Comparison of ENCODE assay signal across 8 cellular contexts in genomic region chr12:104136577-104136976, GRCh38. TPM values are rescaled to one million over a fixed set of nuclear protein-coding genes. Genes with fewer than 3 reads are reported as not detected.
DNase-seq lines count a peak whose midpoint lies in the region; ATAC-seq and TF ChIP-seq lines count a peak whose summit lies in the region.

No MANE protein-coding gene starts in this region.

- H2AFZ ChIP-seq in neuron (ENCODE audit: low read depth, low read length), result no peak overlapping the region

- H3K4me3 ChIP-seq in CD4-positive, CD25-positive, alpha-beta regulatory T cell (ENCODE audit: low read depth, low read length), result peak overlapping the region; percentile 90
- H3K4me3 ChIP-seq in MG63, result peak overlapping the region; percentile 70
- peak overlapping the region; percentile 63 to 92 (median 80) for H3K4me3 ChIP-seq in dorsolateral prefrontal cortex
- peak overlapping the region; percentile 87 for H3K4me3 ChIP-seq in neuron (ENCODE audit: low read length)

- H3K36me3 Mint-ChIP-seq in CD4-positive, CD25-positive, alpha-beta regulatory T cell, result peaks cover 7% of the 10 kb centered on the region

- no peak for TF ChIP-seq CTCF in dorsolateral prefrontal cortex (IDR thresholded peaks at IDR 0.05 in 54 of 56, conservative IDR thresholded peaks at IDR 0.05 in 2 of 56; ENCODE audit: low read depth in 1 of 56, partially characterized antibody in 56 of 56)

- intact Hi-C loops in dorsolateral prefrontal cortex (cut with DNase I), result loop anchor here (5.0 to 10.0 kb wide), 6 partner anchors 151 to 1096 kb away; partner anchors contain the start of genes TDG (in 2 of the 2), EID3 (in 1 of the 2) and HSP90B1 (in 1 of the 2)

- ATAC-seq in CD4-positive, CD25-positive, alpha-beta regulatory T cell (ENCODE audit: low read depth in 2 of 2), result no peak
- ATAC-seq in HG02981 (IDR thresholded peaks at IDR 0.05; ENCODE audit: unreplicated experiment), result no peak
- ATAC-seq in HG02610 (IDR thresholded peaks at IDR 0.05; ENCODE audit: unreplicated experiment), result no peak

- DNase-seq in CD4-positive, CD25-positive, alpha-beta regulatory T cell, result peak in 1 of 3 donors; percentile 5
- DNase-seq in MG63 (peak; percentile 10), dorsolateral prefrontal cortex (no peak), kidney glomerular epithelial cell (lab: John Stamatoyannopoulos, UW) (no peak), HuH-7 (ENCODE audit: low spot score) (no peak)

- peaks cover 27% of the 10 kb centered on the region for H3K36me3 ChIP-seq in CD4-positive, CD25-positive, alpha-beta regulatory T cell (ENCODE audit: control insufficient read depth, insufficient read depth, low read length)
- H3K36me3 ChIP-seq in MG63 (peaks cover 22% of the 10 kb centered on the region), neuron (ENCODE audit: insufficient read depth, low read length) (peaks cover 33% of the 10 kb centered on the region)

- H3K27ac ChIP-seq in CD4-positive, CD25-positive, alpha-beta regulatory T cell (ENCODE audit: insufficient read depth, low read length, poor library complexity, severe bottlenecking), result no peak overlapping the region
- peak overlapping the region in 48 of 59 donors; percentile 23 to 97 (median 90) for H3K27ac ChIP-seq in dorsolateral prefrontal cortex

- peak overlapping the region in 3 of 4 donors; percentile 92 to 95 (median 93) for H3K4me3 Mint-ChIP-seq in CD4-positive, CD25-positive, alpha-beta regulatory T cell

- H3K4me1 ChIP-seq in CD4-positive, CD25-positive, alpha-beta regulatory T cell (ENCODE audit: control insufficient read depth, insufficient read depth, low read length, poor library complexity, severe bottlenecking), result peaks cover 23% of the 10 kb centered on the region
- H3K4me1 ChIP-seq in neuron (ENCODE audit: insufficient read depth, low read length), result peaks cover 25% of the 10 kb centered on the region

- H3K9me3 ChIP-seq in CD4-positive, CD25-positive, alpha-beta regulatory T cell (ENCODE audit: control insufficient read depth in 2 of 2, low read length in 2 of 2), result no peaks in the 10 kb centered on the region
- H3K9me3 ChIP-seq in MG63 (no peaks in the 10 kb centered on the region), neuron (ENCODE audit: low read length) (no peaks in the 10 kb centered on the region)

- H3K27ac Mint-ChIP-seq in CD4-positive, CD25-positive, alpha-beta regulatory T cell, result peak overlapping the region; percentile 91 to 95 (median 91)

- H3K27me3 ChIP-seq in CD4-positive, CD25-positive, alpha-beta regulatory T cell (ENCODE audit: control insufficient read depth, insufficient read depth, low read length), result no peaks in the 10 kb centered on the region
- H3K27me3 ChIP-seq in MG63 (no peaks in the 10 kb centered on the region), dorsolateral prefrontal cortex (no peaks in the 10 kb centered on the region), neuron (ENCODE audit: insufficient read depth, low read length) (no peaks in the 10 kb centered on the region)

- no peaks in the 10 kb centered on the region for H3K9me3 Mint-ChIP-seq in CD4-positive, CD25-positive, alpha-beta regulatory T cell

- H3K4me1 Mint-ChIP-seq in CD4-positive, CD25-positive, alpha-beta regulatory T cell, result peaks cover 12 to 32% (median 17%) of the 10 kb centered on the region in 4 donors

- H3K27me3 Mint-ChIP-seq in CD4-positive, CD25-positive, alpha-beta regulatory T cell, result peaks cover 8% of the 10 kb centered on the region

RNA-seq across cellular contexts. Expression of gene NFYB, which starts 1.4 kb away (rescaled TPM):
- total RNA-seq in CD4-positive, CD25-positive, alpha-beta regulatory T cell, result 15.4 TPM
- polyA plus RNA-seq in CD4-positive, CD25-positive, alpha-beta regulatory T cell, result 10 to 100 TPM; 30.7 to 48.0 (median 44.2) TPM
- total RNA-seq in MG63 (2014; rRNA removed; shearing (Covaris generic); ENCODE audit: low replicate concordance), result 34.1 and 38.7 TPM in 2 replicates
- total RNA-seq in dorsolateral prefrontal cortex, result 10 to 100 TPM; 23.1 to 43.8 (median 30.8) TPM
